In the genomic region with DNA sequence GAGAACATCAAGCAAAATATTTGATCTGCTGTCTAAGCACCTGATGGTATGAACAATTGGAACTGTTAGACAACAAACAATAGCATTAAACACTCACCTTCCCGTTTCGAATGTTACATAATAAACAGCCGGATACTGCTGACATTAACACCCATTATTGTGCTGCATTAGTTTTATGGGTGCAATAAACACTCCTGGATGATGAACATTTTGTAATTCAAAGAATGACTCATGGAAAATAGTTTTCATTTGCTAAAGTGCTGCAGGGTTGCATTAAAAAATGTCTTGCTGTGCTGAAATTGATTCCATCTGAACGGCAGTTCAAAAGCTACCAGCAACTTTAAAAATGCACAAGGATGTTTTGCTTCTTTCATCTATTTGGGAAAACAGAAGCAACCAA, we compare ENCODE assay signal across 1 cellular context.
TF ChIP-seq lines count a peak whose summit lies in the region.

No MANE protein-coding gene starts in this region.

TF ChIP-seq in HEK293, 187 proteins besides CTCF, POLR2A, EP300 and RAD21 (continued from another document and continues in another):
- TF ChIP-seq ZNF280D (tag by site-specific recombination; IDR thresholded peaks at IDR 0.05) (no peak), ZSCAN18 (tag by site-specific recombination; IDR thresholded peaks at IDR 0.05) (no peak), ZNF19 (tag by site-specific recombination; IDR thresholded peaks at IDR 0.05; ENCODE audit: low read depth) (no peak), ZNF280C (tag by site-specific recombination; IDR thresholded peaks at IDR 0.05) (no peak), ZEB2 (tag by site-specific recombination; IDR thresholded peaks at IDR 0.05) (peak; percentile 98), ZNF777 (tag by site-specific recombination; IDR thresholded peaks at IDR 0.05; ENCODE audit: borderline replicate concordance) (no peak), KLF8 (tag by site-specific recombination; IDR thresholded peaks at IDR 0.05) (peak; percentile 69), KLF7 (tag by site-specific recombination; IDR thresholded peaks at IDR 0.05; ENCODE audit: borderline replicate concordance) (no peak), REST (tag by site-specific recombination; IDR thresholded peaks at IDR 0.05) (no peak), ZNF837 (tag by site-specific recombination; IDR thresholded peaks at IDR 0.05) (no peak), GLI2 (tag by site-specific recombination; IDR thresholded peaks at IDR 0.05; ENCODE audit: borderline replicate concordance, low read depth) (peak; percentile 95), RBAK (tag by site-specific recombination; IDR thresholded peaks at IDR 0.05) (no peak), ZNF677 (tag by site-specific recombination; IDR thresholded peaks at IDR 0.05) (no peak), ZNF621 (tag by site-specific recombination; IDR thresholded peaks at IDR 0.05) (no peak), ZNF26 (tag by site-specific recombination; IDR thresholded peaks at IDR 0.05) (no peak), ZNF341 (tag by site-specific recombination; IDR thresholded peaks at IDR 0.05; ENCODE audit: low read depth) (no peak), MEIS1 (CRISPR knock-in tag; IDR thresholded peaks at IDR 0.05; ENCODE audit: borderline replicate concordance) (no peak), KLF1 (tag by site-specific recombination; IDR thresholded peaks at IDR 0.05) (no peak), MZF1 (tag by site-specific recombination; IDR thresholded peaks at IDR 0.05; ENCODE audit: borderline replicate concordance) (no peak), ZNF132 (tag by site-specific recombination; IDR thresholded peaks at IDR 0.05; ENCODE audit: borderline replicate concordance) (no peak), ZNF623 (tag by site-specific recombination; IDR thresholded peaks at IDR 0.05) (peak; percentile 16; the same call in 1 of the 2 replicates), ZNF600 (tag by site-specific recombination; IDR thresholded peaks at IDR 0.05) (no peak), ZNF670 (tag by site-specific recombination; IDR thresholded peaks at IDR 0.05; ENCODE audit: low read depth) (no peak), ZNF792 (tag by site-specific recombination; IDR thresholded peaks at IDR 0.05) (no peak), ZNF114 (tag by site-specific recombination; IDR thresholded peaks at IDR 0.05) (no peak), ZSCAN23 (tag by site-specific recombination; IDR thresholded peaks at IDR 0.05) (peak; percentile 96), ZNF416 (tag by site-specific recombination; IDR thresholded peaks at IDR 0.05) (no peak), ZNF548 (tag by site-specific recombination; IDR thresholded peaks at IDR 0.05) (no peak), ZBTB20 (tag by site-specific recombination; IDR thresholded peaks at IDR 0.05) (no peak), KLF10 (tag by site-specific recombination; IDR thresholded peaks at IDR 0.05) (peak; percentile 83), PRDM1 (tag by site-specific recombination; IDR thresholded peaks at IDR 0.05) (peak; percentile 39; the same call in 1 of the 2 replicates), ZNF121 (tag by site-specific recombination; IDR thresholded peaks at IDR 0.05) (no peak), ZNF354C (tag by site-specific recombination; IDR thresholded peaks at IDR 0.05; ENCODE audit: borderline replicate concordance, low read depth) (no peak), ZNF350 (tag by site-specific recombination; IDR thresholded peaks at IDR 0.05) (no peak), ZBTB44 (tag by site-specific recombination; IDR thresholded peaks at IDR 0.05) (peak; percentile 100), WT1 (tag by site-specific recombination; IDR thresholded peaks at IDR 0.05) (peak; percentile 98), ZNF704 (tag by site-specific recombination; IDR thresholded peaks at IDR 0.05) (no peak), ZNF76 (tag by site-specific recombination; IDR thresholded peaks at IDR 0.05; ENCODE audit: borderline replicate concordance, low read depth) (0 out of 2 replicates have a peak, but pooled peaks have one; percentile 32), ZNF610 (tag by site-specific recombination; IDR thresholded peaks at IDR 0.05; ENCODE audit: borderline replicate concordance) (no peak), ZNF510 (tag by site-specific recombination; IDR thresholded peaks at IDR 0.05; ENCODE audit: insufficient replicate concordance) (no peak), ZNF658 (tag by site-specific recombination; IDR thresholded peaks at IDR 0.05) (no peak), ZBTB10 (tag by site-specific recombination; IDR thresholded peaks at IDR 0.05) (no peak)
- TF ChIP-seq, protein P1, sequence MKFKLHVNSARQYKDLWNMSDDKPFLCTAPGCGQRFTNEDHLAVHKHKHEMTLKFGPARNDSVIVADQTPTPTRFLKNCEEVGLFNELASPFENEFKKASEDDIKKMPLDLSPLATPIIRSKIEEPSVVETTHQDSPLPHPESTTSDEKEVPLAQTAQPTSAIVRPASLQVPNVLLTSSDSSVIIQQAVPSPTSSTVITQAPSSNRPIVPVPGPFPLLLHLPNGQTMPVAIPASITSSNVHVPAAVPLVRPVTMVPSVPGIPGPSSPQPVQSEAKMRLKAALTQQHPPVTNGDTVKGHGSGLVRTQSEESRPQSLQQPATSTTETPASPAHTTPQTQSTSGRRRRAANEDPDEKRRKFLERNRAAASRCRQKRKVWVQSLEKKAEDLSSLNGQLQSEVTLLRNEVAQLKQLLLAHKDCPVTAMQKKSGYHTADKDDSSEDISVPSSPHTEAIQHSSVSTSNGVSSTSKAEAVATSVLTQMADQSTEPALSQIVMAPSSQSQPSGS (tag by site-specific recombination; IDR thresholded peaks at IDR 0.05; ENCODE audit: low read depth), result peak; percentile 68
